In the genomic region with DNA sequence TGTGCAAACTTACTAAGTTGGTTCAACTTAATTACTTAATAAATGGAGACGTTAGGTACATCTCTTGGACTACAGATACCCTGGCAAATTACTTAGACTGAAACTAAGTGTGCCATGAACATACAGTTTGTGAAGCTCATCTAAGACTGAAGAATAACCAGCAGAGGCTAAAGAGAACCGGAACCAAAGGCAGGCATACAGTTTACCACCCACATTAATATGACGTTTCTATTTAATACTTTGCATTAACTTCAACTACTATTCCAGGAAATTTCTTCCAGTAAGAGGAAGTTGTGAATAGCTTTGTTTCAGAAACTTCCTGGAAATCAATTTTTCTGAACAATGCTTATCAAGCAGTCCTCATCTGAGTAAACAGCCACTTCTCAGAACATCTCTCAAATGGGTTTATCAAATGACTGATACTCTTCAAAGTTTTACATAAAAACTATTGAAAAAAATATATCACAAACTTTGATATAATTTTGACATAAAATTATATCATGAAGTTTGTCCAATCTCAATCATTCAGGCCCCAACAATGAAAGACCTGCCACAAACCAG, we compare ENCODE assay signal across 18 cellular contexts.
"Had no signal": no experiment of that assay in that cellular context is flagged by ENCODE, and none has a peak within 500 bp of the region (broad histone marks: within the 10 kb centered on the region; RNA-seq: fewer than 3 reads in every experiment).

No MANE protein-coding gene starts in this region.

- H3K4me1 ChIP-seq: adrenal gland, esophagus squamous epithelium, neural progenitor cell, prostate gland, right atrium auricular region, thyroid gland had no signal

- H3K27me3 ChIP-seq: adrenal gland, neural progenitor cell, right atrium auricular region, thyroid gland had no signal

- ATAC-seq: left ventricle myocardium superior; naive thymus-derived CD4-positive, alpha-beta T cell had no signal

- H3K9me3 Mint-ChIP-seq: activated B cell treated with CpG ODN at 0.5 μM for 24 hours had no signal

- H3K9ac ChIP-seq: neural progenitor cell had no signal

- H3K4me3 Mint-ChIP-seq: activated B cell treated with CpG ODN at 0.5 μM for 24 hours; activated CD4-positive, alpha-beta T cell treated with anti-CD3 and anti-CD28 coated beads, Interleukin-2, amount 10 ng/mL, durations not matched to agents 7 days and 5 days; neural progenitor cell had no signal

- DNase-seq: activated B cell treated with CpG ODN at 0.5 μM for 24 hours; activated CD4-positive, alpha-beta T cell treated with anti-CD3 and anti-CD28 coated beads, Interleukin-2, amount 10 ng/mL, durations not matched to agents 7 days and 5 days; activated naive CD4-positive, alpha-beta T cell; adrenal gland; effector memory CD4-positive, alpha-beta T cell; esophagus squamous epithelium; heart right ventricle; left ventricle myocardium superior; mesendoderm; naive thymus-derived CD4-positive, alpha-beta T cell; stimulated activated CD4-positive, alpha-beta T cell treated with anti-CD3 and anti-CD28 coated beads, Interleukin-12 subunit alpha, Interleukin-12 subunit beta, amount 100 ng/mL, for 4 hours; stimulated activated CD4-positive, alpha-beta T cell treated with anti-CD3 and anti-CD28 coated beads, Interleukin-1b, Interleukin-23, amount 100 ng/mL, for 48 hours; stimulated activated CD8-positive, alpha-beta memory T cell treated with anti-CD3 and anti-CD28 coated beads, Interleukin-4, amount 100 ng/mL, for 48 hours; stimulated activated naive CD4-positive, alpha-beta T cell treated with Interleukin-2 at 50 U/mL for 16 hours; thyroid gland had no signal

- H3K4me2 ChIP-seq: neural progenitor cell had no signal

- H3K36me3 Mint-ChIP-seq: neural progenitor cell had no signal

- H3K4me3 ChIP-seq: adrenal gland, esophagus squamous epithelium, heart right ventricle, neural progenitor cell, prostate gland, right atrium auricular region, thyroid gland had no signal

- H3K36me3 ChIP-seq: adrenal gland, esophagus squamous epithelium, heart right ventricle, neural progenitor cell, prostate gland, right atrium auricular region, thyroid gland had no signal

- H2AFZ ChIP-seq: neural progenitor cell had no signal

- H3K4me1 Mint-ChIP-seq: activated B cell treated with CpG ODN at 0.5 μM for 24 hours, neural progenitor cell had no signal

- H3K27me3 Mint-ChIP-seq: activated B cell treated with CpG ODN at 0.5 μM for 24 hours had no signal

- H3K9me3 ChIP-seq: adrenal gland, esophagus squamous epithelium, prostate gland, right atrium auricular region, thyroid gland had no signal

- H3K27ac ChIP-seq: adrenal gland, esophagus squamous epithelium, neural progenitor cell, prostate gland, right atrium auricular region, thyroid gland had no signal

- H3K27ac Mint-ChIP-seq: activated B cell treated with CpG ODN at 0.5 μM for 24 hours; activated CD4-positive, alpha-beta T cell treated with anti-CD3 and anti-CD28 coated beads, Interleukin-2, amount 10 ng/mL, durations not matched to agents 7 days and 5 days; neural progenitor cell had no signal
